Comparison of ENCODE assay signal across 8 cellular contexts in the genomic region with DNA sequence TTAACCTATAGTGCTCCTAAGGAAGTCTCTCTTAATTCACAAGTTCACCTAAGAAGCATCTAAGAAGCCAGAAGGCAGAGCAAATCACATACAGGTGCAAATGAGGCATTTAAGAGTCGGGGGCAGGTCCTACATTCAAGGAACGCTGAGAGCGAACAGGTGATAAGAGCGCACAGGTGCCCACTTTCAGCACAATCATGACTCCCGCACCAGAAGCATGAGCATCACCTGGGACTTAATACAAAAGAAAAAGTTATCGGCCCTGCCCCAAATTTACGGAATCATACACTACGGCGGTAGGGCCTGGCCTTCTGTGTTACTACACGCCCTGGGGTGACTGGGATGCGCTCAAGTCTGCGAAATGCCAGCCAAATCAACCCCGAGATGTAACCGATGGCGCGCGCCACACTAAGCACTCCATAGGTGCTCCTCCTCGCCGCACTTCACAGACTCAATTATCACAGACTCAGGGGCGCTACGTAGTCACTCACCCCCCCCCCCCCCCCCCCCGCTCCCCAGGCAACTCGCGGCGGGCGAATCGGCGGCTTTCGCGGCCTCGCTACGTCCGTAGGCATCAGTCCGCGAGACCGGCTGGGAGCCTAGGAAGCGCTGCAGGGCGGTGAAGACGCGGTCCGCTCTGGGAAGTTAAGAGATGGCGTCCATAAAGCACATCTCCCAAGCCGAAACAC. TPM values are rescaled to one million over a fixed set of nuclear protein-coding genes. Genes with fewer than 3 reads are reported as not detected.
DNase-seq lines count a peak whose midpoint lies in the region; ATAC-seq lines count a peak whose summit lies in the region.

No MANE protein-coding gene starts in this region.

- H3K4me1 ChIP-seq in iPS DF 6.9 (ENCODE audit: control insufficient read depth, insufficient read depth, low read length) = no peaks in the 10 kb centered on the region; the same call in 1 of the 2 replicates

- peak overlapping the region; percentile 95 for H3K27ac Mint-ChIP-seq in T-helper 1 cell treated with Interleukin-12 subunit alpha and Interleukin-12 subunit beta and Interleukin-4 antibody, amounts not matched to agents 30 μg/mL and 1 μg/mL, for 36 hours

- no peaks in the 10 kb centered on the region for H3K9me3 Mint-ChIP-seq in T-helper 1 cell treated with Interleukin-12 subunit alpha and Interleukin-12 subunit beta and Interleukin-4 antibody, amounts not matched to agents 30 μg/mL and 1 μg/mL, for 36 hours

- H3K27me3 ChIP-seq in iPS DF 6.9 (ENCODE audit: control insufficient read depth, insufficient read depth, low read length) = no peaks in the 10 kb centered on the region

- H3K36me3 Mint-ChIP-seq in T-helper 1 cell treated with Interleukin-12 subunit alpha and Interleukin-12 subunit beta and Interleukin-4 antibody, amounts not matched to agents 30 μg/mL and 1 μg/mL, for 36 hours (ENCODE audit: low read depth) = no peaks in the 10 kb centered on the region

- H3K9me3 ChIP-seq in iPS DF 6.9 (ENCODE audit: control insufficient read depth, insufficient read depth, low read length) = no peaks in the 10 kb centered on the region

- DNase-seq in DMS53 (lab: John Stamatoyannopoulos, UW) = peak; percentile 56
- peak; percentile 56 for DNase-seq in KG1 (lab: John Stamatoyannopoulos, UW)
- DNase-seq in astrocyte of the hippocampus (ENCODE audit: low read depth, low spot score) = peak; percentile 84
- no peak for DNase-seq in iPS DF 6.9 (ENCODE audit: low read depth, low spot score)
- peak; percentile 63 for DNase-seq in sciatic nerve (ENCODE audit: low spot score)
- DNase-seq in NCI-H2107 (lab: John Stamatoyannopoulos, UW) = no peak

- H3K4me3 Mint-ChIP-seq in T-helper 1 cell treated with Interleukin-12 subunit alpha and Interleukin-12 subunit beta and Interleukin-4 antibody, amounts not matched to agents 30 μg/mL and 1 μg/mL, for 36 hours = peak overlapping the region; percentile 99

- H3K36me3 ChIP-seq in iPS DF 6.9 (ENCODE audit: control insufficient read depth, insufficient read depth, low read length) = no peaks in the 10 kb centered on the region

- H3K4me3 ChIP-seq in iPS DF 6.9 (ENCODE audit: low read length) = peak overlapping the region; percentile 93

- H3K4me1 Mint-ChIP-seq in T-helper 1 cell treated with Interleukin-12 subunit alpha and Interleukin-12 subunit beta and Interleukin-4 antibody, amounts not matched to agents 30 μg/mL and 1 μg/mL, for 36 hours (ENCODE audit: low read depth) = peaks cover 18% of the 10 kb centered on the region

- ATAC-seq in GM21717 (IDR thresholded peaks at IDR 0.05; ENCODE audit: unreplicated experiment) (peak; percentile 18), sciatic nerve (peak; percentile 11)

- H3K27me3 Mint-ChIP-seq in T-helper 1 cell treated with Interleukin-12 subunit alpha and Interleukin-12 subunit beta and Interleukin-4 antibody, amounts not matched to agents 30 μg/mL and 1 μg/mL, for 36 hours (ENCODE audit: low read depth) = no peaks in the 10 kb centered on the region

- WGBS in iPS DF 6.9 (ENCODE audit: insufficient coverage, insufficient read length) = no CpG with 5 or more reads among the region's 43 CpGs

- no peak overlapping the region for H3K27ac ChIP-seq in iPS DF 6.9 (ENCODE audit: low read length)

- intact Hi-C loops in sciatic nerve (cut with DNase I) = no loop called here

RNA-seq across cellular contexts. Expression of a gene that starts 0.7 kb away (rescaled TPM):
- 13.3 TPM for total RNA-seq in sciatic nerve

Comparison
In these comparisons a context has a peak if more than half of its experiments do, and no peak if none do; other contexts are left out.
1. DNase-seq: peak in DMS53 (single experiment), KG1 (single experiment), astrocyte of the hippocampus (single experiment) and sciatic nerve (single experiment); none in iPS DF 6.9 (single experiment) and NCI-H2107 (single experiment).